ENCODE assay signal across 1 cellular context in genomic region chr4:83153312-83153915, GRCh38.
A peak's percentile ranks its signal among the peaks of the same experiment; 100 is the strongest.
TF ChIP-seq lines count a peak whose summit lies in the region.

No MANE protein-coding gene starts in this region.

TF ChIP-seq in HepG2, 621 proteins besides CTCF, POLR2A, EP300 and RAD21:
- TF ChIP-seq ZNF878 (CRISPR knock-in tag; IDR thresholded peaks at IDR 0.05) (no peak), TFDP2 (CRISPR knock-in tag; IDR thresholded peaks at IDR 0.05) (no peak), KDM2A (CRISPR knock-in tag; IDR thresholded peaks at IDR 0.05; ENCODE audit: borderline replicate concordance, low read depth) (no peak), ZNF570 (CRISPR knock-in tag; IDR thresholded peaks at IDR 0.05; ENCODE audit: borderline replicate concordance) (no peak), SMAD9 (CRISPR knock-in tag; IDR thresholded peaks at IDR 0.05) (no peak), ZNF569 (CRISPR knock-in tag; IDR thresholded peaks at IDR 0.05; ENCODE audit: borderline replicate concordance) (no peak), DRAP1 (CRISPR knock-in tag; IDR thresholded peaks at IDR 0.05) (no peak), CEBPB (IDR thresholded peaks at IDR 0.05; ENCODE audit: borderline replicate concordance, low read depth, low read length) (peak; percentile 58; the same call in 1 of the 2 replicates), IRF9 (CRISPR knock-in tag; IDR thresholded peaks at IDR 0.05; ENCODE audit: borderline replicate concordance) (no peak), SRSF9 (IDR thresholded peaks at IDR 0.05; ENCODE audit: borderline replicate concordance, insufficient read depth, low read depth, low read length, poor library complexity, severe bottlenecking) (no peak), MAFF (IDR thresholded peaks at IDR 0.05; ENCODE audit: low read depth, low read length) (peak; percentile 39; the same call in 1 of the 2 replicates), ZNF607 (CRISPR knock-in tag; IDR thresholded peaks at IDR 0.05; ENCODE audit: borderline replicate concordance) (no peak), ZNF329 (CRISPR knock-in tag; IDR thresholded peaks at IDR 0.05; ENCODE audit: low read depth) (no peak), HHEX (CRISPR knock-in tag; IDR thresholded peaks at IDR 0.05) (no peak), ZSCAN29 (CRISPR knock-in tag; conservative IDR thresholded peaks at IDR 0.05) (no peak), MAFK (conservative IDR thresholded peaks at IDR 0.05 in 1 of 2, IDR thresholded peaks at IDR 0.05 in 1 of 2; ENCODE audit: low read length in 2 of 2) (peak in 1 of 2 experiments; percentile 30; a peak in 1 of 4 replicates), ZNF232 (CRISPR knock-in tag; IDR thresholded peaks at IDR 0.05; ENCODE audit: borderline replicate concordance) (no peak), SIX4 (CRISPR knock-in tag; IDR thresholded peaks at IDR 0.05) (no peak)
- TF ChIP-seq, protein P1, sequence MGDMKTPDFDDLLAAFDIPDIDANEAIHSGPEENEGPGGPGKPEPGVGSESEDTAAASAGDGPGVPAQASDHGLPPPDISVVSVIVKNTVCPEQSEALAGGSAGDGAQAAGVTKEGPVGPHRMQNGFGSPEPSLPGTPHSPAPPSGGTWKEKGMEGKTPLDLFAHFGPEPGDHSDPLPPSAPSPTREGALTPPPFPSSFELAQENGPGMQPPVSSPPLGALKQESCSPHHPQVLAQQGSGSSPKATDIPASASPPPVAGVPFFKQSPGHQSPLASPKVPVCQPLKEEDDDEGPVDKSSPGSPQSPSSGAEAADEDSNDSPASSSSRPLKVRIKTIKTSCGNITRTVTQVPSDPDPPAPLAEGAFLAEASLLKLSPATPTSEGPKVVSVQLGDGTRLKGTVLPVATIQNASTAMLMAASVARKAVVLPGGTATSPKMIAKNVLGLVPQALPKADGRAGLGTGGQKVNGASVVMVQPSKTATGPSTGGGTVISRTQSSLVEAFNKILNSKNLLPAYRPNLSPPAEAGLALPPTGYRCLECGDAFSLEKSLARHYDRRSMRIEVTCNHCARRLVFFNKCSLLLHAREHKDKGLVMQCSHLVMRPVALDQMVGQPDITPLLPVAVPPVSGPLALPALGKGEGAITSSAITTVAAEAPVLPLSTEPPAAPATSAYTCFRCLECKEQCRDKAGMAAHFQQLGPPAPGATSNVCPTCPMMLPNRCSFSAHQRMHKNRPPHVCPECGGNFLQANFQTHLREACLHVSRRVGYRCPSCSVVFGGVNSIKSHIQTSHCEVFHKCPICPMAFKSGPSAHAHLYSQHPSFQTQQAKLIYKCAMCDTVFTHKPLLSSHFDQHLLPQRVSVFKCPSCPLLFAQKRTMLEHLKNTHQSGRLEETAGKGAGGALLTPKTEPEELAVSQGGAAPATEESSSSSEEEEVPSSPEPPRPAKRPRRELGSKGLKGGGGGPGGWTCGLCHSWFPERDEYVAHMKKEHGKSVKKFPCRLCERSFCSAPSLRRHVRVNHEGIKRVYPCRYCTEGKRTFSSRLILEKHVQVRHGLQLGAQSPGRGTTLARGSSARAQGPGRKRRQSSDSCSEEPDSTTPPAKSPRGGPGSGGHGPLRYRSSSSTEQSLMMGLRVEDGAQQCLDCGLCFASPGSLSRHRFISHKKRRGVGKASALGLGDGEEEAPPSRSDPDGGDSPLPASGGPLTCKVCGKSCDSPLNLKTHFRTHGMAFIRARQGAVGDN (CRISPR knock-in tag; IDR thresholded peaks at IDR 0.05): no peak
- TF ChIP-seq, protein P2, sequence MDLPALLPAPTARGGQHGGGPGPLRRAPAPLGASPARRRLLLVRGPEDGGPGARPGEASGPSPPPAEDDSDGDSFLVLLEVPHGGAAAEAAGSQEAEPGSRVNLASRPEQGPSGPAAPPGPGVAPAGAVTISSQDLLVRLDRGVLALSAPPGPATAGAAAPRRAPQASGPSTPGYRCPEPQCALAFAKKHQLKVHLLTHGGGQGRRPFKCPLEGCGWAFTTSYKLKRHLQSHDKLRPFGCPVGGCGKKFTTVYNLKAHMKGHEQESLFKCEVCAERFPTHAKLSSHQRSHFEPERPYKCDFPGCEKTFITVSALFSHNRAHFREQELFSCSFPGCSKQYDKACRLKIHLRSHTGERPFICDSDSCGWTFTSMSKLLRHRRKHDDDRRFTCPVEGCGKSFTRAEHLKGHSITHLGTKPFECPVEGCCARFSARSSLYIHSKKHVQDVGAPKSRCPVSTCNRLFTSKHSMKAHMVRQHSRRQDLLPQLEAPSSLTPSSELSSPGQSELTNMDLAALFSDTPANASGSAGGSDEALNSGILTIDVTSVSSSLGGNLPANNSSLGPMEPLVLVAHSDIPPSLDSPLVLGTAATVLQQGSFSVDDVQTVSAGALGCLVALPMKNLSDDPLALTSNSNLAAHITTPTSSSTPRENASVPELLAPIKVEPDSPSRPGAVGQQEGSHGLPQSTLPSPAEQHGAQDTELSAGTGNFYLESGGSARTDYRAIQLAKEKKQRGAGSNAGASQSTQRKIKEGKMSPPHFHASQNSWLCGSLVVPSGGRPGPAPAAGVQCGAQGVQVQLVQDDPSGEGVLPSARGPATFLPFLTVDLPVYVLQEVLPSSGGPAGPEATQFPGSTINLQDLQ (CRISPR knock-in tag; IDR thresholded peaks at IDR 0.05): no peak
